In the genomic region with DNA sequence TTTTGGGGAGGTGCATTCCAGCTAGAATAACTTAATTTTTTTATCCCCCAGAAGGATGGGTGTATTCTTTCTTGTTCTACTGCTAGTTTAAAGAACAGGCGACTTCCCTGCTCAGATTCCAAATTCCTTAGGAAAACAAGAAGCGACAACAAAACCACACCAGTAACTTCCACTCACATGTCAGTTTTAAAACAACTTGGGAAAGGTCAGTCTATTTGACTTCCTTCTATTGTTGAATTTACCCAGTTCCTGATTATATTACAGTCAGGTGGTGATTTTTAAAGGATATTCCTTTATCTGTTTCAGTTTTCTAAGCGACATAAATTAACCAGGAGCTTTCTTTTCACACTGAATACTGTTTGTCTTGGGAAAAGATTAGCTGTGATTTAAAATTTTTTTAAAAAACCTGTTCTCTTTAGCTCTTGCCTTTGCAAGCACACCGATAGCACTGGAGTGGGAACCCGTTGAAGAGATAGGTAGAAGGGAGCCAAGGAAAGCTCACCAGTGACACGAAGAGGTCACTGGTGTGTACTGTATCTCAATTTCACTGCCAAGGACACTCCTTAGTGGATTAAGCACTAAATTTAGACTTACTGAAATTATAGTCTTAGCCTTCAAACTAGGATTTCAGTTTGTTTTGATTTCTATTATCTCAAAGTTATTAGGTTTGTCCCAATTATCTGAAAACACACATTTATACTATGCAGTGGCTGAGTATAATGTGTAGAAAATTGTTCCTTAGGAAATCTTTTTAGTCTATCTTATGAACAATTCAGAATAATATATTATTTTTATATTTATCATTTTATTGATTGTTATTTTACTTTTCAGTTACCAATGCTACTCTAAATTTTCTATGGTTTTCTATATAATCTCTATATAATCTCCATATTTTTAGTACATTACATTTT, we compare ENCODE assay signal across 8 cellular contexts.
A peak's percentile ranks its signal among the peaks of the same experiment; 100 is the strongest.
DNase-seq lines count a peak whose midpoint lies in the region; ATAC-seq and TF ChIP-seq lines count a peak whose summit lies in the region.

No MANE protein-coding gene starts in this region.

- ATAC-seq in GM18505 (IDR thresholded peaks at IDR 0.05; ENCODE audit: unreplicated experiment) (peak; percentile 99), HG02763 (IDR thresholded peaks at IDR 0.05; ENCODE audit: unreplicated experiment) (peak; percentile 100), RWPE2 (ENCODE audit: low read depth) (peak; percentile 98)

- no peaks in the 10 kb centered on the region for H3K27me3 ChIP-seq in RWPE2 (ENCODE audit: insufficient read depth, poor library complexity, severe bottlenecking)
- H3K27me3 ChIP-seq in muscle layer of duodenum (ENCODE audit: low read depth, low read length): no peaks in the 10 kb centered on the region

- no peak overlapping the region for H3K27ac ChIP-seq in RWPE2 (ENCODE audit: poor library complexity, severe bottlenecking)
- H3K27ac ChIP-seq in muscle layer of duodenum (ENCODE audit: low read length): no peak overlapping the region

- H3K36me3 ChIP-seq in RWPE2 (ENCODE audit: low read depth) (no peaks in the 10 kb centered on the region), muscle layer of duodenum (ENCODE audit: control insufficient read depth in 1 of 2, insufficient read depth in 2 of 2, low read length in 2 of 2) (no peaks in the 10 kb centered on the region)

- DNase-seq in AG10803 (ENCODE audit: low read depth) (peak; percentile 80), NB4 (ENCODE audit: low read depth) (peak; percentile 60), RWPE2 (ENCODE audit: low spot score) (no peak), epithelial cell of esophagus (ENCODE audit: low read depth) (peak; percentile 81)
- DNase-seq in stimulated activated CD4-positive, alpha-beta T cell treated with anti-CD3 and anti-CD28 coated beads, Interleukin-12 subunit alpha, Interleukin-12 subunit beta, amount 100 ng/mL, for 4 hours: no peak

- H3K9me3 ChIP-seq in RWPE2 (ENCODE audit: severe bottlenecking) (no peaks in the 10 kb centered on the region), muscle layer of duodenum (ENCODE audit: control insufficient read depth in 1 of 2, low read length in 2 of 2) (no peaks in the 10 kb centered on the region)

- TF ChIP-seq POLR2A in GM18505 (IDR thresholded peaks at IDR 0.05; ENCODE audit: borderline replicate concordance, extremely low read depth, insufficient read depth, insufficient read length): no peak
- TF ChIP-seq POLR2A in NB4 (IDR thresholded peaks at IDR 0.05; ENCODE audit: extremely low read depth, insufficient read length): no peak

- TF ChIP-seq CTCF in AG10803 (conservative IDR thresholded peaks at IDR 0.05; ENCODE audit: low read length): peak; percentile 90
- peak; percentile 57 for TF ChIP-seq CTCF in NB4 (IDR thresholded peaks at IDR 0.05; ENCODE audit: low read depth, low read length)
- TF ChIP-seq CTCF in RWPE2 (IDR thresholded peaks at IDR 0.05; ENCODE audit: poor library complexity, severe bottlenecking): peak; percentile 92
- peak; percentile 92 for TF ChIP-seq CTCF in epithelial cell of esophagus (IDR thresholded peaks at IDR 0.05; ENCODE audit: insufficient read depth, low read depth, low read length, missing control alignments)

- H3K4me1 ChIP-seq in RWPE2 (ENCODE audit: insufficient read depth, poor library complexity, severe bottlenecking) (no peaks in the 10 kb centered on the region), muscle layer of duodenum (ENCODE audit: control insufficient read depth in 1 of 2, insufficient read depth in 2 of 2, low read length in 2 of 2) (peaks cover 0 to 4% of the 10 kb centered on the region in 2 donors)

- H3K4me3 ChIP-seq in AG10803 (ENCODE audit: low read length) (no peak overlapping the region), NB4 (ENCODE audit: low read depth, low read length) (no peak overlapping the region), RWPE2 (ENCODE audit: severe bottlenecking) (no peak overlapping the region), epithelial cell of esophagus (ENCODE audit: low read length) (no peak overlapping the region), muscle layer of duodenum (ENCODE audit: low read depth in 1 of 2, low read length in 2 of 2) (peak overlapping the region; percentile 8 to 34)

Comparison
In these comparisons a context has a peak if more than half of its experiments do, and no peak if none do; other contexts are left out.
1. DNase-seq: peak in AG10803 (single experiment), NB4 (single experiment) and epithelial cell of esophagus (single experiment); none in RWPE2 (single experiment) and stimulated activated CD4-positive, alpha-beta T cell treated with anti-CD3 and anti-CD28 coated beads, Interleukin-12 subunit alpha, Interleukin-12 subunit beta, amount 100 ng/mL, for 4 hours (single experiment).
2. H3K4me3 ChIP-seq: peak in muscle layer of duodenum (2 of 2); none in AG10803 (single experiment), NB4 (single experiment), RWPE2 (single experiment) and epithelial cell of esophagus (single experiment).
3. Peak in every context shown above with its lines, with median percentiles within 50 percentile points of each other: CTCF ChIP-seq and ATAC-seq.